ENCODE assay signal across 8 cellular contexts in the genomic region with DNA sequence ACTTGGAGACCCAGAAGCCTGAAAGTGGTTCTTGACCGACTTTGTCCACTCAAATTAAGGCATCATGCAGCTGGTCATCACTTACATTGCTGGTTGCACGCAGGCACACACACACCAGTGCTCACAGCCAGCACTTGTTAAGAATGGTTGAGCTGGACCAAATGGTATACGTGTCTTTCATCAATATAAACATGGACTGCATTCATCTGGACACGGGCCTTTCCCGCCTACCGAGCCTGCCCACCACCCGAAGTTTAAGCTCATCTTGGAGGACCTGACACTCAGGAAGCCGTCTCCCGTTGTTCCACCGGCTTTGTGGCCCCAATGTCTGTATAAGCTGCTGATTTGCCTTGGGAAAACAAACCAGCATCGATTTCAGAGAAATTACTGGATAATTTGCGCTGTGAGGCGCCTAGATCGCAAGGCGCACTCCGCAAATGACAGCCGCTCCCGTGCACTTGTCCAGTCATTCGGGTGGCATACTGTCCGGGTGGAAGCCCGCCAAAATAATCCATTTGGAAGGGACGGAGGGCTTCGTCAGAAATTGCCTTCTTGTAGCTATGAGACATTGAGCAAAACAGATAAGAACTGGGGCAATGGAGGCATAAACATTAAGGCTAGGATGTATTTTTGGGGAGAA. TPM values are rescaled to one million over a fixed set of nuclear protein-coding genes. Genes with fewer than 3 reads are reported as not detected.
A peak's percentile ranks its signal among the peaks of the same experiment; 100 is the strongest.
DNase-seq lines count a peak whose midpoint lies in the region; ATAC-seq, FAIRE-seq and TF ChIP-seq lines count a peak whose summit lies in the region.

No MANE protein-coding gene starts in this region.

- H4K20me1 ChIP-seq in H1 (replicated peaks in 1 of 2; ENCODE audit: control insufficient read depth in 1 of 2, insufficient read depth in 2 of 2, low read length in 2 of 2): no peaks in the 10 kb centered on the region

- H4K91ac ChIP-seq in H1 (replicated peaks; ENCODE audit: insufficient read length, low read length): no peak overlapping the region

- POLR2A ChIA-PET in CD8-positive, alpha-beta memory T cell (lab: Charles Lee): interaction anchor here (1.0 to 2.8 kb wide), 5 partner anchors 9 to 63 kb away, joined by 3 to 136 read pairs (median 5); partner anchors contain the start of gene ZBTB14
- POLR2A ChIA-PET in H1 (lab: Charles Lee; ENCODE audit: partially characterized antibody): interaction anchor here (0.6 to 2.3 kb wide), 9 partner anchors 9 to 146 kb away, joined by 3 to 21 read pairs (median 3); partner anchors contain the start of genes AKAIN1 and ZBTB14

- CTCF ChIA-PET in CD8-positive, alpha-beta memory T cell (lab: Charles Lee): interaction anchor here (0.7 to 4.9 kb wide), 9 partner anchors 9 to 175 kb away, joined by 3 to 50 read pairs (median 4); partner anchors contain the start of gene ZBTB14
- CTCF ChIA-PET in H1 (lab: Charles Lee; ENCODE audit: partially characterized antibody): interaction anchor here (0.7 to 1.8 kb wide), 4 partner anchors 16 to 169 kb away, joined by 3 to 6 read pairs (median 4); no protein-coding TSS in a partner anchor

- no peak overlapping the region for H3K56ac ChIP-seq in H1 (replicated peaks; ENCODE audit: insufficient read length, low read depth, low read length)

- H3K27me3 ChIP-seq in CD8-positive, alpha-beta memory T cell (ENCODE audit: insufficient read depth, low read length, poor library complexity, severe bottlenecking): no peaks in the 10 kb centered on the region
- H3K27me3 ChIP-seq in SJSA1 (replicated peaks) (no peaks in the 10 kb centered on the region), H1 (replicated peaks in 1 of 4; ENCODE audit: control insufficient read depth in 3 of 4, extremely low read depth in 1 of 4, insufficient read depth in 3 of 4, low read length in 3 of 4) (no peaks in the 10 kb centered on the region; a peak in 1 of 7 replicates), mucosa of rectum (ENCODE audit: control insufficient read depth in 2 of 2, insufficient read depth in 2 of 2, low read length in 2 of 2) (no peaks in the 10 kb centered on the region)

- no peak; a peak in 1 of 3 replicates for TF ChIP-seq POLR2A in H1 (IDR thresholded peaks at IDR 0.05; ENCODE audit: control extremely low read depth in 1 of 2, low read depth in 2 of 2, low read length in 2 of 2)

- H3K36me3 ChIP-seq in CD8-positive, alpha-beta memory T cell (ENCODE audit: insufficient read depth, low read length): peaks cover 8% of the 10 kb centered on the region
- peaks cover 34% of the 10 kb centered on the region for H3K36me3 ChIP-seq in SJSA1
- H3K36me3 ChIP-seq in H1 (ENCODE audit: control insufficient read depth in 2 of 4, insufficient read depth in 4 of 4, low read length in 3 of 4): peaks cover 0 to 3% (median 0%) of the 10 kb centered on the region in 4 experiments; a peak in 1 of 8 replicates
- peaks cover 6 to 9% of the 10 kb centered on the region in 2 donors for H3K36me3 ChIP-seq in mucosa of rectum (ENCODE audit: control insufficient read depth in 2 of 2, insufficient read depth in 2 of 2, low read length in 2 of 2)

- H3K9ac ChIP-seq in H1 (replicated peaks in 1 of 4; ENCODE audit: extremely low read depth in 1 of 4, low read depth in 3 of 4, low read length in 3 of 4) (peak overlapping the region in 3 of 4 experiments; percentile 90 to 93 (median 93); a peak in 6 of 7 replicates), mucosa of rectum (ENCODE audit: low read depth in 1 of 2, low read length in 2 of 2) (peak overlapping the region; percentile 93 to 97)

- H3K4me2 ChIP-seq in H1 (ENCODE audit: insufficient read depth in 1 of 2, low read depth in 2 of 2, low read length in 2 of 2): peak overlapping the region; percentile 90 to 98

- no peak overlapping the region for H2BK5ac ChIP-seq in H1 (ENCODE audit: low read depth, low read length)

- 11% methylated on average over 23 of the region's 23 CpGs; no CpG with 5 or more reads in 1 of the 2 experiments for WGBS in H1 (ENCODE audit: extremely low coverage in 1 of 2, insufficient coverage in 1 of 2, insufficient read length in 1 of 2, insufficient replicate concordance in 2 of 2, low coverage in 1 of 2, low lambda C conversion rate in 2 of 2, missing lambda C conversion rate in 1 of 2), 2 experiments

- no peak for TF ChIP-seq EP300 in H1 (IDR thresholded peaks at IDR 0.05; ENCODE audit: borderline replicate concordance in 1 of 2, low read depth in 2 of 2, low read length in 2 of 2)

- TF ChIP-seq CTCF in H1 (IDR thresholded peaks at IDR 0.05; ENCODE audit: control extremely low read depth in 1 of 3, insufficient read depth in 1 of 3, low read depth in 1 of 3, low read length in 3 of 3): no peak

- H3K14ac ChIP-seq in H1 (ENCODE audit: insufficient read length): no peak overlapping the region

- no peaks in the 10 kb centered on the region for H3K9me3 Mint-ChIP-seq in CD8-positive, alpha-beta memory T cell

- no peak for FAIRE-seq in H1 (lab: Jason Lieb, UNC)

- H3K79me2 ChIP-seq in H1 (ENCODE audit: control insufficient read depth in 1 of 2, insufficient read depth in 2 of 2, low read length in 2 of 2): peaks cover 0 to 6% of the 10 kb centered on the region in 2 experiments; a peak in 1 of 4 replicates

- H2BK120ac ChIP-seq in H1 (replicated peaks; ENCODE audit: low read depth, low read length): no peak overlapping the region

- peak overlapping the region; percentile 97 for H3K27ac ChIP-seq in CD8-positive, alpha-beta memory T cell (ENCODE audit: low read depth, low read length)
- H3K27ac ChIP-seq in SJSA1 (peak overlapping the region; percentile 98), H1 (ENCODE audit: low read depth, low read length) (peak overlapping the region; percentile 97), mucosa of rectum (ENCODE audit: low read depth in 2 of 2, low read length in 2 of 2) (peak overlapping the region; percentile 99 to 100)

- H4K5ac ChIP-seq in H1 (ENCODE audit: insufficient read length, low read depth, low read length): no peak overlapping the region

- no peak for TF ChIP-seq RAD21 in H1 (IDR thresholded peaks at IDR 0.05 in 1 of 2, conservative IDR thresholded peaks at IDR 0.05 in 1 of 2; ENCODE audit: low read depth in 2 of 2, low read length in 2 of 2)

- DNase-seq in CD8-positive, alpha-beta memory T cell: peak in 2 of 5 donors; percentile 3 to 46
- DNase-seq in SJSA1 (ENCODE audit: low read depth in 1 of 2, low spot score in 2 of 2) (no peak), H1 (ENCODE audit: low read depth in 1 of 2, low spot score in 2 of 2) (no peak), OCI-M1 (lab: John Stamatoyannopoulos, UW) (no peak), globus pallidus (ENCODE audit: low spot score) (no peak)

- no peak overlapping the region for H3K23ac ChIP-seq in H1 (ENCODE audit: insufficient read length)

- peaks cover 41 to 49% (median 45%) of the 10 kb centered on the region in 3 donors for H3K4me1 Mint-ChIP-seq in CD8-positive, alpha-beta memory T cell

- H3K27me3 Mint-ChIP-seq in CD8-positive, alpha-beta memory T cell: peaks cover 22 to 23% of the 10 kb centered on the region in 2 donors

- H3K4me1 ChIP-seq in CD8-positive, alpha-beta memory T cell (ENCODE audit: insufficient read depth, low read length): peaks cover 27% of the 10 kb centered on the region
- peaks cover 16% of the 10 kb centered on the region; the same call in 1 of the 2 replicates for H3K4me1 ChIP-seq in SJSA1 (replicated peaks)
- H3K4me1 ChIP-seq in H1 (replicated peaks in 1 of 4; ENCODE audit: control insufficient read depth in 3 of 4, insufficient read depth in 4 of 4, low read length in 3 of 4): peaks cover 0 to 5% (median 3%) of the 10 kb centered on the region in 4 experiments; a peak in 4 of 7 replicates
- H3K4me1 ChIP-seq in mucosa of rectum (ENCODE audit: control insufficient read depth in 2 of 2, insufficient read depth in 2 of 2, low read length in 2 of 2): peaks cover 16 to 20% of the 10 kb centered on the region in 2 donors

- H2BK12ac ChIP-seq in H1 (ENCODE audit: low read depth, low read length): no peak overlapping the region

- no peak overlapping the region for H2BK15ac ChIP-seq in H1 (ENCODE audit: low read length)

- no peak overlapping the region for H3K4ac ChIP-seq in H1 (replicated peaks; ENCODE audit: insufficient read length, low read depth, low read length)

- peak overlapping the region; percentile 98 for H2AFZ ChIP-seq in H1 (ENCODE audit: low read length)

- no peaks in the 10 kb centered on the region; the same call in 1 of the 2 replicates for H3K79me1 ChIP-seq in H1 (ENCODE audit: low read depth, low read length)

- H3K9me3 ChIP-seq in CD8-positive, alpha-beta memory T cell (ENCODE audit: low read length): no peaks in the 10 kb centered on the region
- H3K9me3 ChIP-seq in SJSA1 (replicated peaks) (no peaks in the 10 kb centered on the region), H1 (ENCODE audit: insufficient read depth in 2 of 2, low read depth in 1 of 2, low read length in 1 of 2) (no peaks in the 10 kb centered on the region), mucosa of rectum (ENCODE audit: control insufficient read depth in 2 of 2, low read length in 2 of 2) (no peaks in the 10 kb centered on the region)

- 0 out of 2 replicates have a peak overlapping the region, but pooled peaks have one; percentile 95 for H3K18ac ChIP-seq in H1 (ENCODE audit: extremely low read depth, low read length)

- H3K36me3 Mint-ChIP-seq in CD8-positive, alpha-beta memory T cell: peaks cover 9 to 37% (median 9%) of the 10 kb centered on the region in 3 donors

- H3K4me3 ChIP-seq in CD8-positive, alpha-beta memory T cell (ENCODE audit: low read length): peak overlapping the region; percentile 94
- peak overlapping the region; percentile 70 for H3K4me3 ChIP-seq in SJSA1
- peak overlapping the region; percentile 77 to 94 (median 91) for H3K4me3 ChIP-seq in H1 (ENCODE audit: extremely low read depth in 1 of 4, insufficient read depth in 2 of 4, low read depth in 3 of 4, low read length in 4 of 4)
- peak overlapping the region; percentile 73 to 96 for H3K4me3 ChIP-seq in mucosa of rectum (ENCODE audit: low read length in 2 of 2)

- H3K4me3 Mint-ChIP-seq in CD8-positive, alpha-beta memory T cell: peak overlapping the region; percentile 89 to 97 (median 95)

- H4K8ac ChIP-seq in H1 (ENCODE audit: extremely low read depth, insufficient read depth, low read length): peak overlapping the region; percentile 75

- H2AK5ac ChIP-seq in H1 (ENCODE audit: low read depth, low read length): no peak overlapping the region

- H3K27ac Mint-ChIP-seq in CD8-positive, alpha-beta memory T cell: peak overlapping the region; percentile 89 to 100 (median 98)

- ATAC-seq in GM19025 (IDR thresholded peaks at IDR 0.05; ENCODE audit: low read depth, unreplicated experiment) (peak; percentile 25), HG03280 (IDR thresholded peaks at IDR 0.05; ENCODE audit: unreplicated experiment) (peak; percentile 33)

- peaks cover 14% of the 10 kb centered on the region for H3K23me2 ChIP-seq in H1 (ENCODE audit: low read depth, low read length)

- H2BK20ac ChIP-seq in H1 (ENCODE audit: low read length): no peak overlapping the region

RNA-seq across cellular contexts. Expression of gene AKAIN1, which starts 40.1 kb away (rescaled TPM):
- total RNA-seq in CD8-positive, alpha-beta memory T cell: not detected
- polyA plus RNA-seq in CD8-positive, alpha-beta memory T cell: not detected
- total RNA-seq in SJSA1 (2014; rRNA removed; shearing (Covaris generic)): not detected in 2 replicates
- total RNA-seq in H1 (2021; fragmentation: NEBNext Ultra II Directional; extraction: Animal tissue kit (Norgen Biotek cat#: 25700)): not detected in 2 replicates
- polyA plus RNA-seq in H1 (2011; rRNA removed): not detected in 2 replicates
- not detected for polyA plus RNA-seq in H1 (2011; cell fraction: cytosol; rRNA removed)
- not detected for polyA plus RNA-seq in H1 (2011; cell fraction: nucleus; rRNA removed)
- polyA plus RNA-seq in H1 (2012, experiment 1 of 2): not detected in 4 replicates
- polyA plus RNA-seq in H1 (2012, experiment 2 of 2): not detected
- polyA plus RNA-seq in H1 (2013, experiment 1 of 2): not detected
- polyA plus RNA-seq in H1 (2013, experiment 2 of 2): not detected
- not detected in 2 replicates for polyA minus RNA-seq in H1 (2011; rRNA and poly(A)+ RNA removed)
- polyA minus RNA-seq in H1 (2011; cell fraction: cytosol; rRNA and poly(A)+ RNA removed): not detected
- not detected for polyA minus RNA-seq in H1 (2011; cell fraction: nucleus; rRNA and poly(A)+ RNA removed)

RNA-seq across cellular contexts. Expression of gene ZBTB14, which starts 58.3 kb away (rescaled TPM):
- total RNA-seq in CD8-positive, alpha-beta memory T cell: 10 to 100 TPM; 21.1 to 22.2 TPM
- 14.8 TPM for polyA plus RNA-seq in CD8-positive, alpha-beta memory T cell
- 17.3 and 22.5 TPM in 2 replicates for total RNA-seq in SJSA1 (2014; rRNA removed; shearing (Covaris generic))
- 15.8 and 18.3 TPM in 2 replicates for total RNA-seq in H1 (2021; fragmentation: NEBNext Ultra II Directional; extraction: Animal tissue kit (Norgen Biotek cat#: 25700))
- polyA plus RNA-seq in H1 (2011; rRNA removed): 4.6 and 5.2 TPM in 2 replicates
- 10.7 TPM for polyA plus RNA-seq in H1 (2011; cell fraction: cytosol; rRNA removed)
- 7.0 TPM for polyA plus RNA-seq in H1 (2011; cell fraction: nucleus; rRNA removed)
- 8.0 to 15.1 TPM (median 9.7 TPM) in 4 replicates for polyA plus RNA-seq in H1 (2012, experiment 1 of 2)
- 2.6 TPM for polyA plus RNA-seq in H1 (2012, experiment 2 of 2)
- polyA plus RNA-seq in H1 (2013, experiment 1 of 2): 10.8 TPM
- 8.7 TPM for polyA plus RNA-seq in H1 (2013, experiment 2 of 2)
- 11.4 and 14.2 TPM in 2 replicates for polyA minus RNA-seq in H1 (2011; rRNA and poly(A)+ RNA removed)
- 9.8 TPM for polyA minus RNA-seq in H1 (2011; cell fraction: cytosol; rRNA and poly(A)+ RNA removed)
- polyA minus RNA-seq in H1 (2011; cell fraction: nucleus; rRNA and poly(A)+ RNA removed): 15.3 TPM
